ENCODE assay signal across 8 cellular contexts in the genomic region with DNA sequence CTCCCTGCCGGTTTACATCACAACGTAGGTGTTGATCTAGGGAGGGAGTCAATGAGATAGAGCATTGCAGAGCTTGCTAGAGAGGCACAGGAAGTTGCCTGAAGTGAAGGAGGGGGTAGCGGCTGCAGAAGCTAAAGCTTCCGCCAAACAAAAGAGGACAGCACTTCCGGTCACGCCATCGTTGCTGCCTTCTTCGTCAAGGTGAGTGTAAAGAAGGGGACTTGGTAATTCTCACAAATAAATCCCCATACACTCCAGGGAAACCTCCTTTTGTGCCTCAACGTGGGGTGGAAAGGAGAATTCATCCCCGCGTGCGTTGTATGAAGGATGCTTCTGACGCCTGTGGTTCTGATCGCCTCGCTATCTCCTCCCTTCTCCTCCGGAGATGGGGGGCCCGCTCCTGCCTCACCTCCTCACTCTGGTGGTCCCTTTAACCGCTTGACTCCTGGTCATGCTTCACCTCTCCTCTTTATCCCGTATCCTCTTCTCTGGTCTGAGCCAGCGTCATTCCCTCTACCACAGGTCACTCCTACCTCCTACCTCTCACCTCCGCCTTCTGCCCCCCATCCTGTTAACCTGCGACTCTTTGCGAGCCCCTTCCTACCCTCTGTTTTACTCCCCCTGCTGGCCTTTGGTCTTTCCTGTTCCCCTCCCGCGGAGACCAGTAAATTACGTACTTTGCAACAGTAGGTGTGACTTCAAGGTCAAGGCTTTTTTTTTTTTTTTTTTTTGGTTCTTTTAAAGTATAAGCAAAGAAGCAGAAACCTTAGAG. TPM values are rescaled to one million over a fixed set of nuclear protein-coding genes. Genes with fewer than 3 reads are reported as not detected.
A peak's percentile ranks its signal among the peaks of the same experiment; 100 is the strongest.
DNase-seq lines count a peak whose midpoint lies in the region; ATAC-seq and TF ChIP-seq lines count a peak whose summit lies in the region.

No MANE protein-coding gene starts in this region.

- peak overlapping the region; percentile 60 for H3K4me3 ChIP-seq in AG09309 (ENCODE audit: control insufficient read depth, low read depth, low read length)
- H3K4me3 ChIP-seq in esophagus (ENCODE audit: low read depth in 1 of 2, low read length in 2 of 2), result peak overlapping the region; percentile 57 to 72

- in situ Hi-C loops in GM18951 (cut with MboI; ENCODE audit: low sequenced_read_pairs, unreplicated experiment), result no loop called here

- no peaks in the 10 kb centered on the region for H3K9me3 ChIP-seq in esophagus (ENCODE audit: control insufficient read depth in 2 of 2, insufficient read depth in 1 of 2, low read depth in 1 of 2, low read length in 1 of 2)

- no peak for TF ChIP-seq CTCF in AG09309 (IDR thresholded peaks at IDR 0.05; ENCODE audit: control insufficient read depth, insufficient read depth, low read depth, low read length, missing control alignments)

- H3K36me3 ChIP-seq in esophagus (ENCODE audit: control insufficient read depth in 2 of 2, insufficient read depth in 2 of 2, low read length in 1 of 2), result no peaks in the 10 kb centered on the region

- no peak for DNase-seq in AG09309 (ENCODE audit: low read depth)
- peak; percentile 72 for DNase-seq in NCI-H82 (lab: John Stamatoyannopoulos, UW)
- DNase-seq in activated CD8-positive, alpha-beta memory T cell treated with anti-CD3 and anti-CD28 coated beads, Interleukin-2, amount 50 U/mL, for 48 hours, result peak; percentile 63
- peak; percentile 9 for DNase-seq in myocyte (ENCODE audit: low read depth)

- peak; percentile 92 for ATAC-seq in HG03280 (IDR thresholded peaks at IDR 0.05; ENCODE audit: unreplicated experiment)
- ATAC-seq in stimulated activated memory B cell treated with anti-CD40 and anti-IgM and Interleukin-4, amounts not matched to agents 10 μg/mL and 1 μg/mL and 100 μg/mL, for 72 hours, result peak; percentile 93

- 1 to 17% methylated on average over 26 of the region's 26 CpGs for WGBS in esophagus, 2 donors

- H3K36me3 Mint-ChIP-seq in stimulated activated memory B cell treated with anti-CD40 and anti-IgM and Interleukin-4, amounts not matched to agents 10 μg/mL and 1 μg/mL and 100 μg/mL, for 72 hours, result peaks cover 5% of the 10 kb centered on the region

- no peaks in the 10 kb centered on the region for H3K4me1 ChIP-seq in esophagus (ENCODE audit: control insufficient read depth in 2 of 2, insufficient read depth in 2 of 2, low read length in 1 of 2)

- H3K9me3 Mint-ChIP-seq in stimulated activated memory B cell treated with anti-CD40 and anti-IgM and Interleukin-4, amounts not matched to agents 10 μg/mL and 1 μg/mL and 100 μg/mL, for 72 hours, result no peaks in the 10 kb centered on the region

- H3K27ac Mint-ChIP-seq in stimulated activated memory B cell treated with anti-CD40 and anti-IgM and Interleukin-4, amounts not matched to agents 10 μg/mL and 1 μg/mL and 100 μg/mL, for 72 hours, result peak overlapping the region; percentile 90

- TF ChIP-seq POLR2A in GM18951 (IDR thresholded peaks at IDR 0.05; ENCODE audit: extremely low read depth, insufficient read depth, insufficient read length), result peak; percentile 48

- H3K27ac ChIP-seq in esophagus (ENCODE audit: low read depth in 2 of 2, low read length in 1 of 2), result no peak overlapping the region

- no peaks in the 10 kb centered on the region for H3K27me3 Mint-ChIP-seq in stimulated activated memory B cell treated with anti-CD40 and anti-IgM and Interleukin-4, amounts not matched to agents 10 μg/mL and 1 μg/mL and 100 μg/mL, for 72 hours

- H3K4me3 Mint-ChIP-seq in stimulated activated memory B cell treated with anti-CD40 and anti-IgM and Interleukin-4, amounts not matched to agents 10 μg/mL and 1 μg/mL and 100 μg/mL, for 72 hours, result peak overlapping the region; percentile 93

- peaks cover 0 to 3% of the 10 kb centered on the region in 2 donors for H3K27me3 ChIP-seq in esophagus (ENCODE audit: control insufficient read depth in 1 of 2, insufficient read depth in 2 of 2, low read length in 2 of 2)

- H3K4me1 Mint-ChIP-seq in stimulated activated memory B cell treated with anti-CD40 and anti-IgM and Interleukin-4, amounts not matched to agents 10 μg/mL and 1 μg/mL and 100 μg/mL, for 72 hours, result peaks cover 9% of the 10 kb centered on the region

RNA-seq across cellular contexts. Expression of gene GSPT2, which starts 59.9 kb away (rescaled TPM):
- polyA plus RNA-seq in esophagus, result 1 to 10 TPM in 1 of 2 donors, under 1 TPM in 1; 0.67 to 1.2 TPM
- total RNA-seq in myocyte, result 10.2 and 11.0 TPM in 2 replicates
- 7.0 TPM for polyA plus RNA-seq in myocyte (2012)
